11 cellular contexts compared by ENCODE assay signal in the genomic region with DNA sequence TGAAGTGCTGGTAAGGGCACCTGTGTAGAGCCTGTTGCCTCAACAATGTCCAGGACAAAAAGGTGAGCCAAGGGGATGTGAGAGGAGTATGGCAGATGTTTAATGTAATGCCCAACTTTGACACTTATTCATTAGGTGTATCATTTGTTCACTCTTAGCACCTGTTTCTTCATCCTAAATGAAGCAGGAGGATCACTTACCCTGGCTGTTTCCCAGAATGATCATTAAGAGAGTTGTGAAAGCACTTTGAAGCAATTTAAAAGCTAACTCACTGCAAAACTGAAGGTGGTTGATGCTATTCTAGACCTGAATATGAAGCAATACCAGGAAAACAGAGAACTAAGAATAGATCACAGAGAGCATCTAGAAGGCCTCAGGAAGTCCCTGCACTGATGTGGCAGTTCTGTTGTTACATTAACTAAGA. TPM values are rescaled to one million over a fixed set of nuclear protein-coding genes. Genes with fewer than 3 reads are reported as not detected.
DNase-seq lines count a peak whose midpoint lies in the region; ATAC-seq and TF ChIP-seq lines count a peak whose summit lies in the region.
"Had no signal": no experiment of that assay in that cellular context is flagged by ENCODE, and none has a peak within 500 bp of the region (broad histone marks: within the 10 kb centered on the region; RNA-seq: fewer than 3 reads in every experiment).

No MANE protein-coding gene starts in this region.

- intact Hi-C loops in posterior vena cava (cut with DNase I), result no loop called here

- H3K4me3 Mint-ChIP-seq in T-helper 17 cell, result peak overlapping the region; percentile 52
- no peak overlapping the region for H3K4me3 Mint-ChIP-seq in nephron progenitor cell

- H3K36me3 Mint-ChIP-seq in T-helper 17 cell (ENCODE audit: low read depth) (no peaks in the 10 kb centered on the region), nephron progenitor cell (ENCODE audit: low read depth) (no peaks in the 10 kb centered on the region)

- H3K27me3 Mint-ChIP-seq in T-helper 17 cell (no peaks in the 10 kb centered on the region), nephron progenitor cell (ENCODE audit: low read depth, poor library complexity) (no peaks in the 10 kb centered on the region)

- H3K27ac Mint-ChIP-seq in T-helper 17 cell, result peak overlapping the region; percentile 47
- no peak overlapping the region for H3K27ac Mint-ChIP-seq in nephron progenitor cell

- H3K9me3 ChIP-seq in T-helper 17 cell (ENCODE audit: control insufficient read depth, low read length, poor library complexity, severe bottlenecking), result no peaks in the 10 kb centered on the region
- H3K9me3 ChIP-seq: suprapubic skin had no signal

- DNase-seq in GDM1 (lab: John Stamatoyannopoulos, UW) (peak; percentile 4), T-helper 17 cell (no peak), NCI-H82 (lab: John Stamatoyannopoulos, UW) (no peak), posterior vena cava (ENCODE audit: low spot score) (no peak), ACHN (no peak), nephron progenitor cell (no peak)
- DNase-seq: NCI-H2171 treated with DMSO at 0.1 percent for 48 hours had no signal

- in situ Hi-C loops in ACHN (cut with HindIII; ENCODE audit: low pct_ligation_motif_present, low pct_unique_long_range_greater_than_20kb, low sequenced_read_pairs), result no loop called here

- no peak for TF ChIP-seq CTCF in nephron progenitor cell (IDR thresholded peaks at IDR 0.05)

- ATAC-seq in GM19351 (IDR thresholded peaks at IDR 0.05; ENCODE audit: unreplicated experiment) (peak; percentile 73), HG03095 (IDR thresholded peaks at IDR 0.05; ENCODE audit: unreplicated experiment) (peak; percentile 87), T-helper 17 cell (peak; percentile 67)

- H3K9me3 Mint-ChIP-seq in nephron progenitor cell, result peaks cover 14% of the 10 kb centered on the region

- peaks cover 35% of the 10 kb centered on the region for H3K4me1 Mint-ChIP-seq in T-helper 17 cell
- no peaks in the 10 kb centered on the region for H3K4me1 Mint-ChIP-seq in nephron progenitor cell

RNA-seq across cellular contexts. Expression of a gene that starts 3.4 kb away (rescaled TPM):
- 1 to 10 TPM in 1 of 2 donors, under 1 TPM in 1; 0.37 to 2.0 TPM for total RNA-seq in T-helper 17 cell
- total RNA-seq in posterior vena cava, result not detected
- total RNA-seq: pulmonary artery endothelial cell, suprapubic skin had no signal
